ENCODE assay signal across 9 cellular contexts in genomic region chrX:107775000-107775733, GRCh38. TPM values are rescaled to one million over a fixed set of nuclear protein-coding genes. Genes with fewer than 3 reads are reported as not detected.
A peak's percentile ranks its signal among the peaks of the same experiment; 100 is the strongest.
DNase-seq lines count a peak whose midpoint lies in the region; ATAC-seq, FAIRE-seq and TF ChIP-seq lines count a peak whose summit lies in the region.
"Had no signal": no experiment of that assay in that cellular context is flagged by ENCODE, and none has a peak within 500 bp of the region (broad histone marks: within the 10 kb centered on the region; RNA-seq: fewer than 3 reads in every experiment).

No MANE protein-coding gene starts in this region.

- ATAC-seq in GM19372 (IDR thresholded peaks at IDR 0.05; ENCODE audit: low read depth, unreplicated experiment) (peak; percentile 11), HG03280 (IDR thresholded peaks at IDR 0.05; ENCODE audit: unreplicated experiment) (peak; percentile 18), left colon (peak; percentile 18)

- intact Hi-C loops in adrenal gland (cut with DNase I) (loop anchor here (5.0 to 10.0 kb wide), 4 partner anchors 58 to 110 kb away; no protein-coding TSS in a partner anchor), left colon (cut with DNase I, micrococcal nuclease) (loop anchor here in 1 of 2 donors (5.0 kb wide), 2 partner anchors 58 to 118 kb away; no protein-coding TSS in a partner anchor)

- DNase-seq in adrenal gland (peak in 1 of 7 donors; percentile 11), left colon (peak in 1 of 2 donors; percentile 6), urothelium cell line (ENCODE audit: low spot score) (no peak), EL (no peak), HK-2 (ENCODE audit: unreplicated experiment) (no peak)

- WGBS in adrenal gland, 4 donors: 0 to 42% (median 11%) methylated on average over 10 to 40 of the region's 40 CpGs

- H3K36me3 ChIP-seq in adrenal gland (replicated peaks in 1 of 2): no peaks in the 10 kb centered on the region

- no peak for FAIRE-seq in urothelium cell line (lab: Jason Lieb, UNC)
- FAIRE-seq: TTC549 had no signal

- peak overlapping the region; percentile 53 to 89 (median 78) for H3K27ac ChIP-seq in adrenal gland
- peak overlapping the region; percentile 64 for H3K27ac ChIP-seq in temporal lobe (ENCODE audit: low read depth, low read length)

- TF ChIP-seq POLR2A in adrenal gland (IDR thresholded peaks at IDR 0.05): no peak

- no peaks in the 10 kb centered on the region for H3K9me3 ChIP-seq in adrenal gland (replicated peaks in 1 of 3)

- no peak for TF ChIP-seq CTCF in adrenal gland (IDR thresholded peaks at IDR 0.05)

- peaks cover 16% of the 10 kb centered on the region for H3K27me3 ChIP-seq in adrenal gland

- H3K4me1 ChIP-seq in adrenal gland (replicated peaks in 1 of 2): peaks cover 0 to 2% of the 10 kb centered on the region in 2 donors

- peak overlapping the region; percentile 24 to 69 (median 40) for H3K4me3 ChIP-seq in adrenal gland

RNA-seq across cellular contexts. Expression of gene TSC22D3, which starts 0.4 kb away (rescaled TPM):
- total RNA-seq in adrenal gland (100 to 1,000 TPM; 191 to 474 (median 379) TPM), left colon (100 to 1,000 TPM in 1 of 2 donors, 10 to 100 TPM in 1; 33.0 to 106 TPM), temporal lobe (46.0 TPM)
- 100 to 1,000 TPM; 132 to 226 (median 146) TPM for polyA plus RNA-seq in adrenal gland

RNA-seq across cellular contexts. Expression of gene NCBP2L, which starts 2.4 kb away (rescaled TPM):
- total RNA-seq in adrenal gland: 1 to 10 TPM in 6 of 8 donors, under 1 TPM in 2; 0.26 to 3.5 (median 1.3) TPM
- 1 to 10 TPM in 1 of 3 donors, under 1 TPM in 2; 0.40 to 2.3 (median 0.91) TPM for polyA plus RNA-seq in adrenal gland
- not detected for total RNA-seq in left colon
- not detected for total RNA-seq in temporal lobe

RNA-seq across cellular contexts. Expression of gene MID2, which starts 50.5 kb away (rescaled TPM):
- total RNA-seq in adrenal gland (10 to 100 TPM; 21.9 to 55.4 (median 41.8) TPM), left colon (1 to 10 TPM; 2.2 to 8.5 TPM), temporal lobe (7.6 TPM)
- polyA plus RNA-seq in adrenal gland: 10 to 100 TPM in 1 of 3 donors, 1 to 10 TPM in 2; 3.5 to 18.1 (median 3.8) TPM
